Comparison of ENCODE assay signal across 23 cellular contexts in genomic region chr15:48477795-48478360, GRCh38.
DNase-seq lines count a peak whose midpoint lies in the region; ATAC-seq and TF ChIP-seq lines count a peak whose summit lies in the region.
"Had no signal": no experiment of that assay in that cellular context is flagged by ENCODE, and none has a peak within 500 bp of the region (broad histone marks: within the 10 kb centered on the region; RNA-seq: fewer than 3 reads in every experiment).

No MANE protein-coding gene starts in this region.

- TF ChIP-seq EP300 in ovary (IDR thresholded peaks at IDR 0.05), result no peak

- intact Hi-C loops in right cardiac atrium (cut with DNase I), result no loop called here
- intact Hi-C loops in aorta (cut with DNase I), result no loop called here
- intact Hi-C loops in ovary (cut with DNase I), result no loop called here

- no peak overlapping the region for H3K4me3 Mint-ChIP-seq in osteocyte (ENCODE audit: unreplicated experiment)
- H3K4me3 Mint-ChIP-seq: activated CD8-positive, alpha-beta T cell treated with anti-CD3 and anti-CD28 coated beads for 36 hours; CD14-positive monocyte; stimulated activated effector memory CD8-positive, alpha-beta T cell treated with anti-CD3 and anti-CD28 coated beads, Interleukin-12 subunit alpha, Interleukin-12 subunit beta, amount 100 ng/mL, for 72 hours had no signal

- TF ChIP-seq CTCF in right atrium auricular region (IDR thresholded peaks at IDR 0.05), result no peak
- no peak for TF ChIP-seq CTCF in coronary artery (IDR thresholded peaks at IDR 0.05)
- TF ChIP-seq CTCF in osteocyte (IDR thresholded peaks at IDR 0.05), result no peak
- TF ChIP-seq CTCF in ovary (IDR thresholded peaks at IDR 0.05), result no peak

- peaks cover 73% of the 10 kb centered on the region for H3K36me3 Mint-ChIP-seq in osteocyte (ENCODE audit: unreplicated experiment)
- H3K36me3 Mint-ChIP-seq: CD14-positive monocyte; stimulated activated effector memory CD8-positive, alpha-beta T cell treated with anti-CD3 and anti-CD28 coated beads, Interleukin-12 subunit alpha, Interleukin-12 subunit beta, amount 100 ng/mL, for 72 hours had no signal

- no peak overlapping the region for H3K4me3 ChIP-seq in right cardiac atrium (ENCODE audit: low read length)
- no peak overlapping the region for H3K4me3 ChIP-seq in right atrium auricular region
- H3K4me3 ChIP-seq in coronary artery, result no peak overlapping the region
- H3K4me3 ChIP-seq in aorta (ENCODE audit: low read length in 2 of 2), result no peak overlapping the region
- no peak overlapping the region for H3K4me3 ChIP-seq in ovary
- H3K4me3 ChIP-seq: breast epithelium, Peyer's patch, SJCRH30, spleen, thyroid gland had no signal

- H3K9me3 Mint-ChIP-seq in osteocyte (ENCODE audit: unreplicated experiment), result no peaks in the 10 kb centered on the region
- H3K9me3 Mint-ChIP-seq: activated CD8-positive, alpha-beta T cell treated with anti-CD3 and anti-CD28 coated beads for 36 hours; stimulated activated effector memory CD8-positive, alpha-beta T cell treated with anti-CD3 and anti-CD28 coated beads, Interleukin-12 subunit alpha, Interleukin-12 subunit beta, amount 100 ng/mL, for 72 hours had no signal

- 49% methylated on average over 6 of the region's 6 CpGs for WGBS in right cardiac atrium
- WGBS in aorta, 2 donors, result 7 to 10% methylated on average over 6 of the region's 6 CpGs
- WGBS in ovary, 3 donors, result 38 to 42% (median 38%) methylated on average over 6 of the region's 6 CpGs

- peak overlapping the region; percentile 67 for H3K27ac Mint-ChIP-seq in osteocyte (ENCODE audit: unreplicated experiment)
- H3K27ac Mint-ChIP-seq: activated CD8-positive, alpha-beta T cell treated with anti-CD3 and anti-CD28 coated beads for 36 hours; CD14-positive monocyte; stimulated activated effector memory CD8-positive, alpha-beta T cell treated with anti-CD3 and anti-CD28 coated beads, Interleukin-12 subunit alpha, Interleukin-12 subunit beta, amount 100 ng/mL, for 72 hours had no signal

- peak in 1 of 3 donors; percentile 49 for DNase-seq in right cardiac atrium
- DNase-seq in right atrium auricular region (ENCODE audit: low spot score), result no peak
- no peak for DNase-seq in coronary artery (ENCODE audit: low spot score)
- DNase-seq in osteocyte (ENCODE audit: extremely low spot score, unreplicated experiment), result no peak
- no peak for DNase-seq in aorta
- DNase-seq in T-helper 2 cell, result no peak
- no peak for DNase-seq in ovary
- DNase-seq: activated CD8-positive, alpha-beta T cell treated with anti-CD3 and anti-CD28 coated beads for 36 hours; activated gamma-delta T cell treated with Interleukin-2 at 50 U/mL for 16 hours; activated T-cell treated with anti-CD3 and anti-CD28 coated beads, Interleukin-2, amount 50 U/mL, for 1 hour; mammary epithelial cell; NCI-H2029 treated with DMSO at 0.1 percent for 48 hours; NCI-H510A; Peyer's patch; SJCRH30; spleen; stimulated activated CD4-positive, alpha-beta T cell treated with anti-CD3 and anti-CD28 coated beads, Interleukin-2, amount 100 ng/mL, for 48 hours; thyroid gland had no signal

- no peaks in the 10 kb centered on the region for H3K27me3 Mint-ChIP-seq in osteocyte (ENCODE audit: unreplicated experiment)

- ATAC-seq in right cardiac atrium, result peak; percentile 78 to 81
- peak; percentile 58 for ATAC-seq in aorta (ENCODE audit: low FRiP score)
- ATAC-seq in HG02884 (IDR thresholded peaks at IDR 0.05; ENCODE audit: unreplicated experiment), result no peak
- ATAC-seq: activated CD4-positive, CD25-positive, alpha-beta regulatory T cell treated with anti-CD3 and anti-CD28 coated beads, Interleukin-2, amount 50 U/mL, for 24 hours; activated CD8-positive, alpha-beta T cell treated with anti-CD3 and anti-CD28 coated beads for 36 hours; stimulated activated effector memory CD8-positive, alpha-beta T cell treated with anti-CD3 and anti-CD28 coated beads, Interleukin-12 subunit alpha, Interleukin-12 subunit beta, amount 100 ng/mL, for 72 hours had no signal

- H3K27ac ChIP-seq in right cardiac atrium (ENCODE audit: low read length), result peak overlapping the region; percentile 1
- H3K27ac ChIP-seq in right atrium auricular region, result peak overlapping the region in 1 of 2 donors; percentile 32
- peak overlapping the region; percentile 39 to 67 for H3K27ac ChIP-seq in coronary artery
- H3K27ac ChIP-seq in aorta (ENCODE audit: low read depth in 1 of 2, low read length in 2 of 2), result no peak overlapping the region
- H3K27ac ChIP-seq in ovary, result no peak overlapping the region
- H3K27ac ChIP-seq: Peyer's patch, SJCRH30, spleen, thyroid gland had no signal

- H3K27me3 ChIP-seq in right cardiac atrium (ENCODE audit: control insufficient read depth, insufficient read depth), result no peaks in the 10 kb centered on the region
- no peaks in the 10 kb centered on the region for H3K27me3 ChIP-seq in right atrium auricular region
- H3K27me3 ChIP-seq in aorta (ENCODE audit: control insufficient read depth in 1 of 2, insufficient read depth in 2 of 2, low read length in 1 of 2), result no peaks in the 10 kb centered on the region
- H3K27me3 ChIP-seq in ovary, result no peaks in the 10 kb centered on the region
- H3K27me3 ChIP-seq: breast epithelium, Peyer's patch, SJCRH30, spleen, thyroid gland had no signal

- no peak for TF ChIP-seq POLR2A in ovary (IDR thresholded peaks at IDR 0.05)

- H3K36me3 ChIP-seq in right atrium auricular region (peaks cover 27% of the 10 kb centered on the region), aorta (ENCODE audit: control insufficient read depth in 1 of 2, insufficient read depth in 2 of 2, low read length in 1 of 2) (peaks cover 0 to 3% of the 10 kb centered on the region in 2 donors), ovary (no peaks in the 10 kb centered on the region)
- H3K36me3 ChIP-seq: breast epithelium, Peyer's patch had no signal

- H3K4me1 ChIP-seq in right cardiac atrium (ENCODE audit: control insufficient read depth, insufficient read depth, low read length) (peaks cover 2% of the 10 kb centered on the region), right atrium auricular region (no peaks in the 10 kb centered on the region), aorta (ENCODE audit: control insufficient read depth in 1 of 2, insufficient read depth in 2 of 2, low read length in 2 of 2) (no peaks in the 10 kb centered on the region), ovary (ENCODE audit: insufficient read depth) (peaks cover 2% of the 10 kb centered on the region)
- H3K4me1 ChIP-seq: breast epithelium, Peyer's patch, spleen had no signal

- H3K4me1 Mint-ChIP-seq in osteocyte (ENCODE audit: unreplicated experiment), result peaks cover 53% of the 10 kb centered on the region
- H3K4me1 Mint-ChIP-seq: stimulated activated effector memory CD8-positive, alpha-beta T cell treated with anti-CD3 and anti-CD28 coated beads, Interleukin-12 subunit alpha, Interleukin-12 subunit beta, amount 100 ng/mL, for 72 hours had no signal

- H3K9me3 ChIP-seq in right cardiac atrium (ENCODE audit: control insufficient read depth, low read length) (no peaks in the 10 kb centered on the region), right atrium auricular region (no peaks in the 10 kb centered on the region), aorta (ENCODE audit: control insufficient read depth, low read length) (no peaks in the 10 kb centered on the region), ovary (no peaks in the 10 kb centered on the region)
- H3K9me3 ChIP-seq: breast epithelium, Peyer's patch, SJCRH30, spleen, thyroid gland had no signal

Comparison
In these comparisons a context has a peak if more than half of its experiments do, and no peak if none do; other contexts are left out.
1. H3K27ac ChIP-seq: peak in right cardiac atrium (single experiment) and coronary artery (2 of 2); none in aorta (0 of 2) and ovary (0 of 2).